ENCODE assay signal across 8 cellular contexts in genomic region chr11:62546244-62546936, GRCh38. TPM values are rescaled to one million over a fixed set of nuclear protein-coding genes. Genes with fewer than 3 reads are reported as not detected.
DNase-seq lines count a peak whose midpoint lies in the region; ATAC-seq and TF ChIP-seq lines count a peak whose summit lies in the region.

TSS of gene AHNAK (minus strand) at chr11:62546806. CDS start at chr11:62536098, 10,708 bp downstream.

- CTCF ChIA-PET in PC-3 (lab: Charles Lee), result interaction anchor here (1.3 to 1.7 kb wide), 2 partner anchors 13 to 14 kb away, joined by 5 to 13 read pairs; no protein-coding TSS in a partner anchor

- intact Hi-C loops in PC-3 (cut with micrococcal nuclease) (loop anchor here (1.0 kb wide), 1 partner anchor 14 kb away; no protein-coding TSS in a partner anchor), vagina (cut with DNase I) (no loop called here)

- H3K9me3 ChIP-seq in PC-3 (ENCODE audit: low read length), result no peaks in the 10 kb centered on the region
- no peaks in the 10 kb centered on the region for H3K9me3 ChIP-seq in vagina

- TF ChIP-seq POLR2A in GM19099 (IDR thresholded peaks at IDR 0.05; ENCODE audit: extremely low read depth, insufficient read length, low read depth), result peak; percentile 60
- TF ChIP-seq POLR2A in vagina (IDR thresholded peaks at IDR 0.05), result peak in 1 of 2 donors; percentile 93

- peaks cover 57% of the 10 kb centered on the region for H3K4me1 ChIP-seq in PC-3 (ENCODE audit: insufficient read depth, low read length)
- peaks cover 75% of the 10 kb centered on the region for H3K4me1 ChIP-seq in vagina

- H3K27ac Mint-ChIP-seq in natural killer cell treated with Interleukin-12 subunit alpha and Interleukin-12 subunit beta and Interleukin-15 and Interleukin-18, amount 100 ng/mL, for 72 hours, result peak within 1 kb of the TSS; percentile 91 to 97

- POLR2A ChIA-PET in PC-3 (lab: Charles Lee; ENCODE audit: unreplicated experiment), result interaction anchor here (0.5 to 1.5 kb wide), 6 partner anchors 9 to 335 kb away, joined by 3 to 17 read pairs (median 6); partner anchors contain the start of gene EEF1G

- H3K4me3 Mint-ChIP-seq in natural killer cell treated with Interleukin-12 subunit alpha and Interleukin-12 subunit beta and Interleukin-15 and Interleukin-18, amount 100 ng/mL, for 72 hours, result peak within 1 kb of the TSS; percentile 83

- H3K9me3 Mint-ChIP-seq in natural killer cell treated with Interleukin-12 subunit alpha and Interleukin-12 subunit beta and Interleukin-15 and Interleukin-18, amount 100 ng/mL, for 72 hours, result no peaks in the 10 kb centered on the region

- H3K27me3 Mint-ChIP-seq in natural killer cell treated with Interleukin-12 subunit alpha and Interleukin-12 subunit beta and Interleukin-15 and Interleukin-18, amount 100 ng/mL, for 72 hours, result no peaks in the 10 kb centered on the region

- H3K36me3 Mint-ChIP-seq in natural killer cell treated with Interleukin-12 subunit alpha and Interleukin-12 subunit beta and Interleukin-15 and Interleukin-18, amount 100 ng/mL, for 72 hours, result no peaks in the 10 kb centered on the region

- peak; percentile 28 for ATAC-seq in PC-3
- peak; percentile 65 to 74 for ATAC-seq in natural killer cell treated with Interleukin-12 subunit alpha and Interleukin-12 subunit beta and Interleukin-15 and Interleukin-18, amount 100 ng/mL, for 72 hours
- no peak for ATAC-seq in GM21786 (IDR thresholded peaks at IDR 0.05; ENCODE audit: unreplicated experiment)

- H3K79me2 ChIP-seq in PC-3 (ENCODE audit: low read length), result peaks cover 60% of the 10 kb centered on the region

- BruUV-seq in PC-3 (replicated peaks; lab: Mats Ljungman, UMichigan), result TSS peak; percentile 58

- H3K27me3 ChIP-seq in PC-3 (ENCODE audit: low read length) (no peaks in the 10 kb centered on the region), vagina (no peaks in the 10 kb centered on the region)

- peak within 1 kb of the TSS; percentile 89 for H3K4me2 ChIP-seq in PC-3 (ENCODE audit: low read length)

- no peaks in the 10 kb centered on the region for H3K9me2 ChIP-seq in PC-3 (replicated peaks; ENCODE audit: low read length)

- H3K4me1 Mint-ChIP-seq in natural killer cell treated with Interleukin-12 subunit alpha and Interleukin-12 subunit beta and Interleukin-15 and Interleukin-18, amount 100 ng/mL, for 72 hours (ENCODE audit: low read depth in 2 of 2), result peaks cover 52 to 60% of the 10 kb centered on the region in 2 donors

- peaks cover 8% of the 10 kb centered on the region for H3F3A ChIP-seq in PC-3 (ENCODE audit: low read length, unreplicated experiment)

- peaks cover 21% of the 10 kb centered on the region for H4K20me1 ChIP-seq in PC-3 (ENCODE audit: low read length)

- peak within 1 kb of the TSS; percentile 71 for H2AFZ ChIP-seq in PC-3 (ENCODE audit: low read length)

- H3K4me3 ChIP-seq in PC-3 (ENCODE audit: low read length), result peak within 1 kb of the TSS; percentile 96
- H3K4me3 ChIP-seq in fibroblast of pulmonary artery (replicated peaks; ENCODE audit: low read depth, low read length), result peak within 1 kb of the TSS; percentile 73
- H3K4me3 ChIP-seq in vagina, result peak within 1 kb of the TSS; percentile 99 to 100

- peak within 1 kb of the TSS; percentile 97 for H3K9ac ChIP-seq in PC-3 (ENCODE audit: low read length)

- DNase-seq in 8988T (peak; percentile 92), PC-3 (peak; percentile 75), fibroblast of pulmonary artery (ENCODE audit: low read depth) (peak; percentile 63), vagina (ENCODE audit: extremely low spot score in 2 of 2) (peak in 1 of 2 donors; percentile 93)
- peak; percentile 60 for DNase-seq in activated effector memory CD4-positive, alpha-beta T cell treated with Interleukin-2 at 50 U/mL for 16 hours
- peak; percentile 82 for DNase-seq in natural killer cell treated with Interleukin-12 subunit alpha and Interleukin-12 subunit beta and Interleukin-15 and Interleukin-18, amount 100 ng/mL, for 72 hours (ENCODE audit: low spot score)

- TF ChIP-seq CTCF in PC-3 (conservative IDR thresholded peaks at IDR 0.05; ENCODE audit: low read depth, low read length) (no peak), fibroblast of pulmonary artery (IDR thresholded peaks at IDR 0.05; ENCODE audit: low read length, missing control alignments) (no peak), vagina (IDR thresholded peaks at IDR 0.05) (no peak)

- H3K36me3 ChIP-seq in PC-3 (ENCODE audit: low read depth, low read length) (no peaks in the 10 kb centered on the region; the same call in 1 of the 2 replicates), vagina (no peaks in the 10 kb centered on the region)

- H3K27ac ChIP-seq in PC-3 (ENCODE audit: low read length) (peak within 1 kb of the TSS; percentile 94), vagina (peak within 1 kb of the TSS; percentile 100)

RNA-seq across cellular contexts. Expression of gene AHNAK, which starts in this region (rescaled TPM):
- total RNA-seq in PC-3 (2014; rRNA removed), result 287 and 383 TPM in 2 replicates
- 10 to 100 TPM; 49.2 to 60.0 TPM for total RNA-seq in natural killer cell treated with Interleukin-12 subunit alpha and Interleukin-12 subunit beta and Interleukin-15 and Interleukin-18, amount 100 ng/mL, for 72 hours
- 828 TPM for total RNA-seq in vagina
